18 cellular contexts compared by ENCODE assay signal in genomic region chr14:64682843-64683242, GRCh38. TPM values are rescaled to one million over a fixed set of nuclear protein-coding genes. Genes with fewer than 3 reads are reported as not detected.
DNase-seq lines count a peak whose midpoint lies in the region; ATAC-seq, FAIRE-seq and TF ChIP-seq lines count a peak whose summit lies in the region.
"Had no signal": no experiment of that assay in that cellular context is flagged by ENCODE, and none has a peak within 500 bp of the region (broad histone marks: within the 10 kb centered on the region; RNA-seq: fewer than 3 reads in every experiment).

No MANE protein-coding gene starts in this region.

- CTCF ChIA-PET in mammary epithelial cell (lab: Charles Lee; ENCODE audit: low non-redundant PET): no interaction called here

- no peaks in the 10 kb centered on the region for H3K9me2 ChIP-seq in GM23338 (ENCODE audit: insufficient read depth)

- dilution Hi-C loops in mammary epithelial cell (cut with HindIII; ENCODE audit: low sequenced_read_pairs): no loop called here

- H3K27ac Mint-ChIP-seq in GM23338: no peak overlapping the region
- H3K27ac Mint-ChIP-seq: CD8-positive, alpha-beta memory T cell had no signal

- H3K9me3 ChIP-seq in mammary epithelial cell (replicated peaks; ENCODE audit: insufficient read depth, low read length) (no peaks in the 10 kb centered on the region), lower lobe of right lung (no peaks in the 10 kb centered on the region), pancreas (no peaks in the 10 kb centered on the region)

- FAIRE-seq in pancreas (lab: Jason Lieb, UNC): no peak
- FAIRE-seq: endometrium had no signal

- H4K20me1 ChIP-seq in GM23338 (replicated peaks; ENCODE audit: insufficient read depth) (no peaks in the 10 kb centered on the region), mammary epithelial cell (ENCODE audit: insufficient read depth, low read length) (no peaks in the 10 kb centered on the region)

- 91% methylated on average over 4 of the region's 5 CpGs for WGBS in mammary epithelial cell (ENCODE audit: low coverage, missing lambda C conversion rate)
- WGBS in pancreas, 2 donors: 93 to 97% methylated on average over 5 of the region's 5 CpGs

- DNase-seq in GM23338 (ENCODE audit: low spot score) (no peak), mammary epithelial cell (no peak), lower lobe of right lung (no peak), NCI-H1436 (lab: John Stamatoyannopoulos, UW) (no peak), pancreas (no peak)
- DNase-seq: activated CD4-positive, alpha-beta T cell treated with anti-CD3 and anti-CD28 coated beads, Interleukin-2, amount 50 U/mL, for 1 hour; activated naive CD4-positive, alpha-beta T cell treated with anti-CD3 and anti-CD28 coated beads, Interleukin-2, amount 50 U/mL, for 16 hours; activated T-cell treated with anti-CD3 and anti-CD28 coated beads for 4 hours; CD8-positive, alpha-beta memory T cell; Karpas-422; NCI-H1105 treated with DMSO at 0.1 percent for 48 hours; NCI-H2171 treated with DMSO at 0.1 percent for 48 hours; NCI-H774; stimulated activated naive CD4-positive, alpha-beta T cell had no signal

- H3K36me3 Mint-ChIP-seq in GM23338 (ENCODE audit: low read depth): no peaks in the 10 kb centered on the region
- H3K36me3 Mint-ChIP-seq: CD8-positive, alpha-beta memory T cell had no signal

- 0 out of 2 replicates have a peak, but pooled peaks cover 4% of the 10 kb centered on the region for H3F3A ChIP-seq in GM23338 (replicated peaks; ENCODE audit: low read depth)

- ATAC-seq in GM23338 (no peak), lower lobe of right lung (no peak), pancreas (no peak), GM21447 (IDR thresholded peaks at IDR 0.05; ENCODE audit: unreplicated experiment) (no peak), HG02885 (IDR thresholded peaks at IDR 0.05; ENCODE audit: poor library complexity, unreplicated experiment) (no peak)

- no peak overlapping the region for H3K27ac ChIP-seq in GM23338 (ENCODE audit: low read depth)
- peak overlapping the region; percentile 94 for H3K27ac ChIP-seq in mammary epithelial cell (ENCODE audit: insufficient read depth, low read depth, low read length)
- H3K27ac ChIP-seq in lower lobe of right lung: peak overlapping the region; percentile 46
- H3K27ac ChIP-seq in skin epidermis: peak overlapping the region in 15 of 21 experiments; percentile 59 to 84 (median 68)
- peak overlapping the region in 2 of 4 donors; percentile 62 to 79 for H3K27ac ChIP-seq in pancreas

- TF ChIP-seq CTCF in GM23338 (conservative IDR thresholded peaks at IDR 0.05; ENCODE audit: low read depth in 2 of 2) (no peak), mammary epithelial cell (conservative IDR thresholded peaks at IDR 0.05 in 1 of 2, IDR thresholded peaks at IDR 0.05 in 1 of 2; ENCODE audit: extremely low read depth in 1 of 2, insufficient read depth in 1 of 2, low read depth in 1 of 2, low read length in 2 of 2) (no peak), lower lobe of right lung (IDR thresholded peaks at IDR 0.05) (no peak), pancreas (IDR thresholded peaks at IDR 0.05) (no peak)

- BruUV-seq in mammary epithelial cell (replicated peaks; lab: Mats Ljungman, UMichigan): no TSS peak

- H3K4me3 Mint-ChIP-seq in GM23338: no peak overlapping the region; the same call in 2 of the 3 replicates
- H3K4me3 Mint-ChIP-seq: CD8-positive, alpha-beta memory T cell had no signal

- H3K4me3 ChIP-seq in GM23338: no peak overlapping the region
- H3K4me3 ChIP-seq in mammary epithelial cell (replicated peaks in 1 of 3; ENCODE audit: insufficient read depth in 1 of 3, low read depth in 2 of 3, low read length in 3 of 3): no peak overlapping the region
- no peak overlapping the region for H3K4me3 ChIP-seq in lower lobe of right lung
- H3K4me3 ChIP-seq in skin epidermis: no peak overlapping the region
- H3K4me3 ChIP-seq in pancreas: no peak overlapping the region

- H3K9ac ChIP-seq in mammary epithelial cell (ENCODE audit: insufficient read depth, low read length): peak overlapping the region; percentile 37

- peaks cover 30% of the 10 kb centered on the region for H3K4me1 Mint-ChIP-seq in GM23338

- H3K27me3 ChIP-seq in GM23338 (ENCODE audit: insufficient read depth) (peaks cover 2% of the 10 kb centered on the region; the same call in 1 of the 2 replicates), mammary epithelial cell (ENCODE audit: insufficient read depth, low read length) (no peaks in the 10 kb centered on the region), lower lobe of right lung (ENCODE audit: low read depth) (no peaks in the 10 kb centered on the region), pancreas (no peaks in the 10 kb centered on the region)

- H3K9me3 Mint-ChIP-seq in GM23338: no peaks in the 10 kb centered on the region; the same call in 2 of the 3 replicates
- H3K9me3 Mint-ChIP-seq: CD8-positive, alpha-beta memory T cell had no signal

- H3K79me2 ChIP-seq in GM23338 (replicated peaks; ENCODE audit: insufficient read depth): no peaks in the 10 kb centered on the region
- no peaks in the 10 kb centered on the region for H3K79me2 ChIP-seq in mammary epithelial cell (ENCODE audit: insufficient read depth, low read length)

- H2AFZ ChIP-seq in GM23338: peak overlapping the region; percentile 91
- peak overlapping the region; percentile 78 for H2AFZ ChIP-seq in mammary epithelial cell (ENCODE audit: low read depth, low read length)

- in situ Hi-C loops in mammary epithelial cell (cut with MboI; ENCODE audit: low sequenced_read_pairs in 2 of 2): no loop called here

- H3K27me3 Mint-ChIP-seq in GM23338 (ENCODE audit: insufficient read depth, low read depth, poor library complexity): peaks cover 8% of the 10 kb centered on the region

- intact Hi-C loops in mammary epithelial cell (cut with micrococcal nuclease) (loop anchor here (1.0 kb wide), 1 partner anchor 20 kb away; no protein-coding TSS in a partner anchor), lower lobe of right lung (cut with DNase I) (no loop called here), pancreas (cut with DNase I) (no loop called here)

- no peaks in the 10 kb centered on the region for H3K36me3 ChIP-seq in GM23338 (ENCODE audit: insufficient read depth)
- H3K36me3 ChIP-seq in mammary epithelial cell (ENCODE audit: insufficient read depth, low read length): no peaks in the 10 kb centered on the region
- no peaks in the 10 kb centered on the region for H3K36me3 ChIP-seq in lower lobe of right lung
- H3K36me3 ChIP-seq in pancreas: no peaks in the 10 kb centered on the region

- peaks cover 14% of the 10 kb centered on the region; the same call in 1 of the 2 replicates for H3K4me1 ChIP-seq in GM23338 (ENCODE audit: insufficient read depth)
- H3K4me1 ChIP-seq in mammary epithelial cell (ENCODE audit: insufficient read depth, low read length): peaks cover 45% of the 10 kb centered on the region
- peaks cover 32% of the 10 kb centered on the region for H3K4me1 ChIP-seq in lower lobe of right lung
- H3K4me1 ChIP-seq in pancreas: peaks cover 18 to 24% (median 22%) of the 10 kb centered on the region in 3 donors

- H3K4me2 ChIP-seq in GM23338: no peak overlapping the region
- no peak overlapping the region for H3K4me2 ChIP-seq in mammary epithelial cell (ENCODE audit: insufficient read depth, low read depth, low read length)

TF ChIP-seq in GM23338, 12 proteins besides CTCF, POLR2A, EP300 and RAD21 (continues in another document):
- no peak for TF ChIP-seq POLR2AphosphoS5 (IDR thresholded peaks at IDR 0.05; ENCODE audit: low read depth)
- TF ChIP-seq EZH2 (IDR thresholded peaks at IDR 0.05; ENCODE audit: low read depth, unreplicated experiment): no peak
- TF ChIP-seq JUNB (IDR thresholded peaks at IDR 0.05; ENCODE audit: unreplicated experiment): no peak
- TF ChIP-seq EZH2phosphoT487 (IDR thresholded peaks at IDR 0.05; ENCODE audit: unreplicated experiment): no peak
- TF ChIP-seq ETS1 (IDR thresholded peaks at IDR 0.05): no peak
- TF ChIP-seq CREB1 (CRISPR knock-in tag; IDR thresholded peaks at IDR 0.05; ENCODE audit: low read depth): no peak
- no peak for TF ChIP-seq STAT1 (IDR thresholded peaks at IDR 0.05; ENCODE audit: unreplicated experiment)

RNA-seq across cellular contexts. Expression of gene PLEKHG3, which starts 21.4 kb away (rescaled TPM):
- total RNA-seq in GM23338 (2014; rRNA removed; shearing (Covaris generic)): 83.1 and 83.9 TPM in 2 replicates
- 23.0 and 30.8 TPM in 2 replicates for polyA plus RNA-seq in GM23338 (2016; fragmentation: Nextera tagmentation; extraction: Ambion mirVana)
- 100 to 1,000 TPM in 1 of 2 donors, 10 to 100 TPM in 1; 47.8 to 137 TPM for total RNA-seq in mammary epithelial cell
- 68.7 TPM for polyA plus RNA-seq in mammary epithelial cell
- polyA minus RNA-seq in mammary epithelial cell: 80.7 TPM
- total RNA-seq in lower lobe of right lung: 33.1 TPM
- total RNA-seq in pancreas: 10 to 100 TPM; 33.3 to 60.7 (median 41.0) TPM
- polyA plus RNA-seq in pancreas: 10 to 100 TPM; 33.8 to 42.0 TPM
